ENCODE assay signal across 11 cellular contexts in the genomic region with DNA sequence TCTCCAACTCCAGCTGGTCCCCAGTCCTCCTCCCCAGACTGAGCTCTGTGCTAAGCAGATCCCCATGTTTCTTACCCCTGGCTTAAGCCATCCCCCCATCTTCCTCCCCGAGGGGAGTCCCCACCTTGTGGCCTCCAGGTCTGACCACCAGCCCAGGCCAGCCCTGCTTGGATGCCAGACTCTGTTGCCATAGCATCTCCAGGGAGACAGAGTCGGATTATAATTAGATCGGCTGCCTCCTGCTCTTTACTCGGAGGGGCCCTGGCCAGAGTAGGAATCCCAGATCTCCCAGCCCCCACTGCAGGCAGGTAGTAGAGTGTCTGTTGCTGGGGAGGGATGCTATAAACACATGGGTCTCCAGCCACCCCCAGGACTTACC. TPM values are rescaled to one million over a fixed set of nuclear protein-coding genes. Genes with fewer than 3 reads are reported as not detected.
DNase-seq lines count a peak whose midpoint lies in the region; ATAC-seq and TF ChIP-seq lines count a peak whose summit lies in the region.
"Had no signal": no experiment of that assay in that cellular context is flagged by ENCODE, and none has a peak within 500 bp of the region (broad histone marks: within the 10 kb centered on the region; RNA-seq: fewer than 3 reads in every experiment).

No MANE protein-coding gene starts in this region.

- no peaks in the 10 kb centered on the region for H4K20me1 ChIP-seq in SK-N-SH (ENCODE audit: insufficient read depth)

- H3K36me3 ChIP-seq in SK-N-SH (replicated peaks in 1 of 2; ENCODE audit: control insufficient read depth in 1 of 2, insufficient read depth in 2 of 2, low read length in 1 of 2): peaks cover 0 to 21% of the 10 kb centered on the region in 2 experiments

- peaks cover 25% of the 10 kb centered on the region for H3K79me2 ChIP-seq in SK-N-SH (ENCODE audit: insufficient read depth)

- no peaks in the 10 kb centered on the region for H3K27me3 ChIP-seq in SK-N-SH (ENCODE audit: insufficient read depth)

- H3K27me3 Mint-ChIP-seq in osteocyte (ENCODE audit: unreplicated experiment): no peaks in the 10 kb centered on the region
- peaks cover 26% of the 10 kb centered on the region for H3K27me3 Mint-ChIP-seq in activated naive CD4-positive, alpha-beta T cell treated with anti-CD3 and anti-CD28 coated beads, Interleukin-2, amount 10 ng/mL, durations not matched to agents 7 days and 5 days

- intact Hi-C loops in Right ventricle myocardium superior (cut with DNase I): loop anchor here (5.0 to 10.0 kb wide), 3 partner anchors 104 to 281 kb away; partner anchors contain the start of gene C3orf62

- no peaks in the 10 kb centered on the region for H3K9me3 Mint-ChIP-seq in osteocyte (ENCODE audit: unreplicated experiment)
- no peaks in the 10 kb centered on the region for H3K9me3 Mint-ChIP-seq in activated naive CD4-positive, alpha-beta T cell treated with anti-CD3 and anti-CD28 coated beads, Interleukin-2, amount 10 ng/mL, durations not matched to agents 7 days and 5 days

- TF ChIP-seq CTCF in SK-N-SH (IDR thresholded peaks at IDR 0.05) (no peak), osteocyte (IDR thresholded peaks at IDR 0.05) (no peak)

- H3K27ac Mint-ChIP-seq in osteocyte (ENCODE audit: unreplicated experiment): peak overlapping the region; percentile 50
- no peak overlapping the region for H3K27ac Mint-ChIP-seq in activated naive CD4-positive, alpha-beta T cell treated with anti-CD3 and anti-CD28 coated beads, Interleukin-2, amount 10 ng/mL, durations not matched to agents 7 days and 5 days
- H3K27ac Mint-ChIP-seq: B cell had no signal

- peak; percentile 72 for DNase-seq in D341Med (ENCODE audit: low spot score)
- DNase-seq in SK-N-SH: peak; percentile 92
- DNase-seq in Right ventricle myocardium superior: peak; percentile 55
- no peak for DNase-seq in osteocyte (ENCODE audit: extremely low spot score, unreplicated experiment)
- DNase-seq in activated naive CD4-positive, alpha-beta T cell treated with anti-CD3 and anti-CD28 coated beads, Interleukin-2, amount 10 ng/mL, durations not matched to agents 7 days and 5 days: no peak
- no peak for DNase-seq in SKM-1 (lab: John Stamatoyannopoulos, UW; ENCODE audit: unreplicated experiment)
- no peak for DNase-seq in G401 (ENCODE audit: low spot score)
- DNase-seq: activated T-cell treated with anti-CD3 and anti-CD28 coated beads for 4 hours; stimulated activated CD4-positive, alpha-beta T cell treated with anti-CD3 and anti-CD28 coated beads, Interleukin-4, amount 100 ng/mL, for 1 hour had no signal

- no peaks in the 10 kb centered on the region for H3F3A ChIP-seq in SK-N-SH (replicated peaks; ENCODE audit: insufficient read depth)

- H3K27ac ChIP-seq in SK-N-SH (ENCODE audit: low read depth in 2 of 2, low read length in 1 of 2): peak overlapping the region; percentile 70 to 99; a peak in 3 of 4 replicates

- ATAC-seq in Right ventricle myocardium superior (ENCODE audit: poor library complexity): peak; percentile 31
- no peak for ATAC-seq in HG02623 (IDR thresholded peaks at IDR 0.05; ENCODE audit: unreplicated experiment)

- peaks cover 11 to 57% of the 10 kb centered on the region in 2 experiments for H3K4me1 ChIP-seq in SK-N-SH (ENCODE audit: control insufficient read depth in 1 of 2, insufficient read depth in 2 of 2, low read depth in 1 of 2, low read length in 1 of 2)

- in situ Hi-C loops in G401 (cut with HindIII; ENCODE audit: low sequenced_read_pairs): no loop called here

- POLR2A ChIA-PET in SK-N-SH (lab: Yijun Ruan, JAX): interaction anchor here (0.9 to 2.2 kb wide), 4 partner anchors 40 to 276 kb away, joined by 3 to 13 read pairs (median 4); partner anchors contain the start of genes C3orf62 and USP4

- H3K4me3 ChIP-seq in SK-N-SH (ENCODE audit: low read depth in 2 of 2, low read length in 1 of 2): peak overlapping the region in 1 of 2 experiments; percentile 90; a peak in 1 of 4 replicates

- 0 out of 2 replicates have a peak overlapping the region, but pooled peaks have one; percentile 14 for H3K9ac ChIP-seq in SK-N-SH

- TF ChIP-seq EP300 in SK-N-SH (IDR thresholded peaks at IDR 0.05; ENCODE audit: borderline replicate concordance in 1 of 2, low read depth in 1 of 2, low read length in 1 of 2): peak in 1 of 2 experiments; percentile 52; a peak in 1 of 4 replicates

- WGBS in SK-N-SH (ENCODE audit: low lambda C conversion rate): 19% methylated on average over 4 of the region's 4 CpGs

- H3K9me3 ChIP-seq in SK-N-SH: no peaks in the 10 kb centered on the region

- H3K4me1 Mint-ChIP-seq in osteocyte (ENCODE audit: unreplicated experiment): peaks cover 31% of the 10 kb centered on the region
- H3K4me1 Mint-ChIP-seq in activated naive CD4-positive, alpha-beta T cell treated with anti-CD3 and anti-CD28 coated beads, Interleukin-2, amount 10 ng/mL, durations not matched to agents 7 days and 5 days: peaks cover 9% of the 10 kb centered on the region

- peaks cover 8% of the 10 kb centered on the region for H3K36me3 Mint-ChIP-seq in osteocyte (ENCODE audit: unreplicated experiment)
- no peaks in the 10 kb centered on the region for H3K36me3 Mint-ChIP-seq in activated naive CD4-positive, alpha-beta T cell treated with anti-CD3 and anti-CD28 coated beads, Interleukin-2, amount 10 ng/mL, durations not matched to agents 7 days and 5 days

- H2AFZ ChIP-seq in SK-N-SH (ENCODE audit: low read depth): no peak overlapping the region

- TF ChIP-seq RAD21 in SK-N-SH (IDR thresholded peaks at IDR 0.05; ENCODE audit: low read length): no peak; the same call in 1 of the 2 replicates

- H3K9me2 ChIP-seq in SK-N-SH: no peaks in the 10 kb centered on the region

- H3K4me2 ChIP-seq in SK-N-SH: peak overlapping the region; percentile 98

- H3K4me3 Mint-ChIP-seq in osteocyte (ENCODE audit: unreplicated experiment): peak overlapping the region; percentile 12
- H3K4me3 Mint-ChIP-seq in activated naive CD4-positive, alpha-beta T cell treated with anti-CD3 and anti-CD28 coated beads, Interleukin-2, amount 10 ng/mL, durations not matched to agents 7 days and 5 days: no peak overlapping the region
- H3K4me3 Mint-ChIP-seq: B cell had no signal

- CTCF ChIA-PET in SK-N-SH (lab: Yijun Ruan, JAX): interaction anchor here (1.1 to 3.5 kb wide), 3 partner anchors 104 to 239 kb away, joined by 3 to 26 read pairs (median 3); partner anchors contain the start of genes C3orf62 and USP4
- CTCF ChIA-PET in activated naive CD4-positive, alpha-beta T cell treated with anti-CD3 and anti-CD28 coated beads, Interleukin-2, amount 10 ng/mL, durations not matched to agents 7 days and 5 days (lab: Charles Lee): no interaction called here

TF ChIP-seq in SK-N-SH, 30 proteins besides CTCF, POLR2A, EP300 and RAD21 (continues in another document):
- no peak for TF ChIP-seq TAF1 (IDR thresholded peaks at IDR 0.05; ENCODE audit: borderline replicate concordance, low read depth, low read length)
- TF ChIP-seq RCOR1 (IDR thresholded peaks at IDR 0.05; ENCODE audit: low read length): no peak; the same call in 1 of the 2 replicates
- no peak for TF ChIP-seq TEAD4 (IDR thresholded peaks at IDR 0.05; ENCODE audit: borderline replicate concordance, insufficient read depth)
- TF ChIP-seq YY1 (IDR thresholded peaks at IDR 0.05; ENCODE audit: low read depth): no peak
- TF ChIP-seq PBX3 (IDR thresholded peaks at IDR 0.05): no peak
- TF ChIP-seq TCF12 (IDR thresholded peaks at IDR 0.05): no peak
- no peak for TF ChIP-seq IRF3 (IDR thresholded peaks at IDR 0.05; ENCODE audit: low read depth, low read length)

RNA-seq across cellular contexts. Expression of gene KLHDC8B, which starts 2.4 kb away (rescaled TPM):
- 35.3 and 40.6 TPM in 2 replicates for polyA plus RNA-seq in SK-N-SH (2012; rRNA removed)
- 20.2 and 29.3 TPM in 2 replicates for polyA plus RNA-seq in SK-N-SH (2012; cell fraction: cytosol; rRNA removed)
- 71.7 and 82.7 TPM in 2 replicates for polyA plus RNA-seq in SK-N-SH (2012; cell fraction: nucleus; rRNA removed)
- total RNA-seq in Right ventricle myocardium superior: 129 TPM
- total RNA-seq in osteocyte: 17.9 and 20.4 TPM in 2 replicates
- 20.0 and 30.9 TPM in 2 replicates for total RNA-seq in G401 (2014; rRNA removed; shearing (Covaris generic))

RNA-seq across cellular contexts. Expression of gene CCDC71, which starts 7.7 kb away (rescaled TPM):
- 40.9 and 43.6 TPM in 2 replicates for polyA plus RNA-seq in SK-N-SH (2012; rRNA removed)
- 20.6 and 31.9 TPM in 2 replicates for polyA plus RNA-seq in SK-N-SH (2012; cell fraction: cytosol; rRNA removed)
- polyA plus RNA-seq in SK-N-SH (2012; cell fraction: nucleus; rRNA removed): 27.3 and 29.4 TPM in 2 replicates
- total RNA-seq in Right ventricle myocardium superior (9.4 TPM), osteocyte (23.7 and 24.9 TPM in 2 replicates)
- total RNA-seq in G401 (2014; rRNA removed; shearing (Covaris generic)): 60.1 and 69.5 TPM in 2 replicates

RNA-seq across cellular contexts. Expression of gene LAMB2, which starts 40.9 kb away (rescaled TPM):
- polyA plus RNA-seq in SK-N-SH (2012; rRNA removed): 318 and 332 TPM in 2 replicates
- 79.7 and 90.1 TPM in 2 replicates for polyA plus RNA-seq in SK-N-SH (2012; cell fraction: cytosol; rRNA removed)
- polyA plus RNA-seq in SK-N-SH (2012; cell fraction: nucleus; rRNA removed): 1,763 and 2,430 TPM in 2 replicates
- total RNA-seq in Right ventricle myocardium superior: 568 TPM
- 721 and 811 TPM in 2 replicates for total RNA-seq in osteocyte
- 175 and 318 TPM in 2 replicates for total RNA-seq in G401 (2014; rRNA removed; shearing (Covaris generic))

RNA-seq across cellular contexts. Expression of gene USP19, which starts 53.2 kb away (rescaled TPM):
- polyA plus RNA-seq in SK-N-SH (2012; rRNA removed): 75.6 and 80.5 TPM in 2 replicates
- 31.2 and 48.4 TPM in 2 replicates for polyA plus RNA-seq in SK-N-SH (2012; cell fraction: cytosol; rRNA removed)
- polyA plus RNA-seq in SK-N-SH (2012; cell fraction: nucleus; rRNA removed): 181 and 182 TPM in 2 replicates
- total RNA-seq in Right ventricle myocardium superior (55.5 TPM), osteocyte (75.7 and 75.9 TPM in 2 replicates)
- 46.1 and 46.5 TPM in 2 replicates for total RNA-seq in G401 (2014; rRNA removed; shearing (Covaris generic))

Comparison
In these comparisons a context has a peak if more than half of its experiments do, and no peak if none do; other contexts are left out.
1. DNase-seq: peak in D341Med (single experiment), SK-N-SH (single experiment) and Right ventricle myocardium superior (single experiment); none in osteocyte (single experiment), activated naive CD4-positive, alpha-beta T cell treated with anti-CD3 and anti-CD28 coated beads, Interleukin-2, amount 10 ng/mL, durations not matched to agents 7 days and 5 days (single experiment), SKM-1 (single experiment) and G401 (single experiment).